8 cellular contexts compared by ENCODE assay signal in genomic region chr2:85419009-85419711, GRCh38. TPM values are rescaled to one million over a fixed set of nuclear protein-coding genes. Genes with fewer than 3 reads are reported as not detected.
DNase-seq lines count a peak whose midpoint lies in the region; ATAC-seq, FAIRE-seq and TF ChIP-seq lines count a peak whose summit lies in the region.

No MANE protein-coding gene starts in this region.

- intact Hi-C loops in Panc1 (cut with micrococcal nuclease; ENCODE audit: unreplicated experiment) (no loop called here), esophagus muscularis mucosa (cut with DNase I) (no loop called here)

- WGBS in esophagus muscularis mucosa, result 89% methylated on average over 7 of the region's 17 CpGs

- ATAC-seq in GM18909 (IDR thresholded peaks at IDR 0.05; ENCODE audit: poor library complexity, unreplicated experiment) (peak; percentile 5), Panc1 (no peak; the same call in 1 of the 2 replicates), HG02970 (IDR thresholded peaks at IDR 0.05; ENCODE audit: low FRiP score, unreplicated experiment) (no peak)

- peaks cover 3% of the 10 kb centered on the region for H3K27me3 Mint-ChIP-seq in progenitor cell of endocrine pancreas

- POLR2A ChIA-PET in Panc1 (lab: Charles Lee), result interaction anchor here (0.5 to 2.4 kb wide), 7 partner anchors 11 to 133 kb away, joined by 3 to 10 read pairs (median 3); partner anchors contain the start of gene MAT2A

- CTCF ChIA-PET in Panc1 (lab: Charles Lee), result interaction anchor here (1.0 to 2.3 kb wide), 3 partner anchors 116 to 133 kb away, joined by 3 to 13 read pairs (median 11); partner anchors contain the start of gene MAT2A

- H3K9me3 ChIP-seq in Panc1 (ENCODE audit: control insufficient read depth, insufficient read depth, low read depth, low read length) (no peaks in the 10 kb centered on the region), esophagus muscularis mucosa (no peaks in the 10 kb centered on the region)

- DNase-seq in Panc1 (ENCODE audit: low read depth, low spot score) (no peak), esophagus muscularis mucosa (ENCODE audit: extremely low spot score) (no peak), progenitor cell of endocrine pancreas (ENCODE audit: low spot score, unreplicated experiment) (no peak), germinal center (ENCODE audit: low spot score) (no peak), AG08396 (ENCODE audit: low spot score) (no peak), D721Med (ENCODE audit: insufficient read length, low spot score) (no peak)

- no peak for TF ChIP-seq EP300 in esophagus muscularis mucosa (IDR thresholded peaks at IDR 0.05)

- peak overlapping the region; percentile 91 for H3K4me3 Mint-ChIP-seq in progenitor cell of endocrine pancreas (ENCODE audit: low read depth)

- H3K27ac Mint-ChIP-seq in progenitor cell of endocrine pancreas, result peak overlapping the region; percentile 93

- H3K4me3 ChIP-seq in Panc1 (ENCODE audit: low read depth in 2 of 2, low read length in 2 of 2) (peak overlapping the region; percentile 50 to 67), esophagus muscularis mucosa (peak overlapping the region; percentile 61 to 81 (median 67))

- TF ChIP-seq CTCF in Panc1 (IDR thresholded peaks at IDR 0.05), result no peak
- no peak for TF ChIP-seq CTCF in esophagus muscularis mucosa (IDR thresholded peaks at IDR 0.05)
- TF ChIP-seq CTCF in progenitor cell of endocrine pancreas (IDR thresholded peaks at IDR 0.05; ENCODE audit: unreplicated experiment), result no peak
- no peak for TF ChIP-seq CTCF in D721Med (IDR thresholded peaks at IDR 0.05; ENCODE audit: insufficient read depth, missing control alignments)

- peaks cover 44% of the 10 kb centered on the region for H3K4me1 ChIP-seq in Panc1 (ENCODE audit: control insufficient read depth, insufficient read depth, low read length)
- peaks cover 30 to 39% (median 36%) of the 10 kb centered on the region in 4 donors for H3K4me1 ChIP-seq in esophagus muscularis mucosa

- H3K36me3 ChIP-seq in Panc1 (ENCODE audit: control insufficient read depth, insufficient read depth, low read length), result no peaks in the 10 kb centered on the region
- H3K36me3 ChIP-seq in esophagus muscularis mucosa, result no peaks in the 10 kb centered on the region

- no peak for FAIRE-seq in D721Med (lab: Jason Lieb, UNC)

- H3K9me3 Mint-ChIP-seq in progenitor cell of endocrine pancreas (ENCODE audit: low read depth), result no peaks in the 10 kb centered on the region

- TF ChIP-seq POLR2A in esophagus muscularis mucosa (IDR thresholded peaks at IDR 0.05; ENCODE audit: low read depth), result no peak

- no peaks in the 10 kb centered on the region for H3K27me3 ChIP-seq in Panc1 (ENCODE audit: control insufficient read depth, insufficient read depth, low read length)
- H3K27me3 ChIP-seq in esophagus muscularis mucosa, result no peaks in the 10 kb centered on the region

- TSS peak; percentile 64 for BruUV-seq in Panc1 (replicated peaks; lab: Mats Ljungman, UMichigan)

- H3K4me1 Mint-ChIP-seq in progenitor cell of endocrine pancreas (ENCODE audit: low read depth), result peaks cover 34% of the 10 kb centered on the region

- peak overlapping the region; percentile 99 for H3K27ac ChIP-seq in Panc1 (ENCODE audit: low read length)
- peak overlapping the region; percentile 87 to 96 (median 90) for H3K27ac ChIP-seq in esophagus muscularis mucosa (replicated peaks in 1 of 4)

- in situ Hi-C loops in Panc1 (cut with HindIII; ENCODE audit: low pct_unique_long_range_greater_than_20kb, low sequenced_read_pairs), result loop anchor here (25.0 kb wide), 1 partner anchor 118 kb away; the partner anchor contains the start of gene MAT2A

- H3K36me3 Mint-ChIP-seq in progenitor cell of endocrine pancreas (ENCODE audit: insufficient read depth), result no peaks in the 10 kb centered on the region

RNA-seq across cellular contexts. Expression of gene SH2D6, which starts 0.6 kb away (rescaled TPM):
- total RNA-seq in Panc1 (2021; ENCODE audit: unreplicated experiment), result 3.3 TPM
- 3.3 TPM for polyA plus RNA-seq in Panc1 (2012; ENCODE audit: insufficient read length)
- not detected for total RNA-seq in esophagus muscularis mucosa
- total RNA-seq in progenitor cell of endocrine pancreas, result 0.29 and 0.71 TPM in 2 replicates

RNA-seq across cellular contexts. Expression of gene CAPG, which starts 9.0 kb away (rescaled TPM):
- total RNA-seq in Panc1 (2021; ENCODE audit: unreplicated experiment) (202 TPM), esophagus muscularis mucosa (10 to 100 TPM; 22.8 to 73.6 (median 30.8) TPM), progenitor cell of endocrine pancreas (56.1 and 56.5 TPM in 2 replicates)
- polyA plus RNA-seq in Panc1 (2012; ENCODE audit: insufficient read length), result 510 TPM
